In the genomic region with DNA sequence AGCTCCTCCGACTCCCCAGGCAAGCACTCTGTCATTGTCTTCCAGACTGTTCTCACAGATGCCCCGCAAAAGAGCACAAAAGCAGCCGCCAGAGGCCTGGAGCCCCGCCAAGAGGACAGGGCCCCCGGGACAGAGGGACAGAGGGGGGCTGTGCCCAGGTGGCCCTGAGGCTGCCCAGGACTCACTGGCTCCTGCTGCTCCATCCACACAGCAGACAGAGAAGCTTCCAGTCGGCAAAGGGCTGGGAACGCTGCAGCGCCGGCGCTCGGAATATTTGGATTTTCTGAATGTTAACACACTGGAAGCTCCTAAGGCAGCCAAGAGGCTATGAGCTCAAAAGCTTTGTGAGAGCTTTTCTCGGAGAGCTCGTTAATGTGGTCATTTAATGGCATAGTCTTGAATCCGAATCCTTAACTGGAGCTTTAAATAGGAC, we compare ENCODE assay signal across 19 cellular contexts.
DNase-seq lines count a peak whose midpoint lies in the region; ATAC-seq and TF ChIP-seq lines count a peak whose summit lies in the region.
"Had no signal": no experiment of that assay in that cellular context is flagged by ENCODE, and none has a peak within 500 bp of the region (broad histone marks: within the 10 kb centered on the region; RNA-seq: fewer than 3 reads in every experiment).

No MANE protein-coding gene starts in this region.

- H3K36me3 Mint-ChIP-seq in effector memory CD8-positive, alpha-beta T cell (ENCODE audit: insufficient read depth), result no peaks in the 10 kb centered on the region
- H3K36me3 Mint-ChIP-seq: naive thymus-derived CD4-positive, alpha-beta T cell; stimulated activated effector memory CD8-positive, alpha-beta T cell treated with anti-CD3 and anti-CD28 coated beads, Interleukin-12 subunit alpha, Interleukin-12 subunit beta, amount 100 ng/mL, for 72 hours had no signal

- no peak for TF ChIP-seq CTCF in BE2C (IDR thresholded peaks at IDR 0.05; ENCODE audit: low read depth, low read length)
- no peak for TF ChIP-seq CTCF in ascending aorta (IDR thresholded peaks at IDR 0.05)
- no peak for TF ChIP-seq CTCF in left ventricle myocardium inferior (IDR thresholded peaks at IDR 0.05; ENCODE audit: borderline replicate concordance)
- no peak for TF ChIP-seq CTCF in psoas muscle (IDR thresholded peaks at IDR 0.05)

- no peak overlapping the region for H3K4me3 Mint-ChIP-seq in effector memory CD8-positive, alpha-beta T cell
- H3K4me3 Mint-ChIP-seq: activated CD8-positive, alpha-beta T cell treated with anti-CD3 and anti-CD28 coated beads for 36 hours; dendritic cell treated with granulocyte-macrophage colony-stimulating factor and Interleukin-4, amounts not matched to agents 40 ng/mL and 50 ng/mL, for 4 days; naive thymus-derived CD4-positive, alpha-beta T cell; stimulated activated effector memory CD8-positive, alpha-beta T cell treated with anti-CD3 and anti-CD28 coated beads, Interleukin-12 subunit alpha, Interleukin-12 subunit beta, amount 100 ng/mL, for 72 hours had no signal

- H3K27ac ChIP-seq in ascending aorta (peak overlapping the region; percentile 31 to 49), left ventricle myocardium inferior (replicated peaks) (peak overlapping the region; percentile 64), psoas muscle (peak overlapping the region; percentile 83)
- H3K27ac ChIP-seq: GM23248, VCaP had no signal

- H3K9me3 Mint-ChIP-seq in effector memory CD8-positive, alpha-beta T cell, result no peaks in the 10 kb centered on the region
- H3K9me3 Mint-ChIP-seq: activated CD8-positive, alpha-beta T cell treated with anti-CD3 and anti-CD28 coated beads for 36 hours; activated T-helper 2 cell treated with anti-CD3 and anti-CD28 coated beads, Interferon-gamma antibody, Interleukin-2, Interleukin-4, amounts not matched to agents 10 μg/mL and 5 μg/mL and 100 μg/mL, durations not matched to agents 14 hours and 24 hours and 36 hours; dendritic cell treated with granulocyte-macrophage colony-stimulating factor and Interleukin-4, amounts not matched to agents 40 ng/mL and 50 ng/mL, for 4 days; naive thymus-derived CD4-positive, alpha-beta T cell; stimulated activated effector memory CD8-positive, alpha-beta T cell treated with anti-CD3 and anti-CD28 coated beads, Interleukin-12 subunit alpha, Interleukin-12 subunit beta, amount 100 ng/mL, for 72 hours had no signal

- intact Hi-C loops in ascending aorta (cut with DNase I), result no loop called here
- intact Hi-C loops in left ventricle myocardium inferior (cut with micrococcal nuclease), result loop anchor here (10.0 kb wide), 1 partner anchor 58 kb away; no protein-coding TSS in a partner anchor
- intact Hi-C loops in psoas muscle (cut with DNase I), result no loop called here

- no peaks in the 10 kb centered on the region for H3K4me1 Mint-ChIP-seq in effector memory CD8-positive, alpha-beta T cell (ENCODE audit: low read depth in 2 of 2)
- H3K4me1 Mint-ChIP-seq: stimulated activated effector memory CD8-positive, alpha-beta T cell treated with anti-CD3 and anti-CD28 coated beads, Interleukin-12 subunit alpha, Interleukin-12 subunit beta, amount 100 ng/mL, for 72 hours had no signal

- H3K9me3 ChIP-seq in BE2C (no peaks in the 10 kb centered on the region), ascending aorta (no peaks in the 10 kb centered on the region), left ventricle myocardium inferior (replicated peaks) (no peaks in the 10 kb centered on the region), psoas muscle (no peaks in the 10 kb centered on the region)
- H3K9me3 ChIP-seq: esophagus squamous epithelium had no signal

- H3K27me3 ChIP-seq in BE2C, result no peaks in the 10 kb centered on the region
- no peaks in the 10 kb centered on the region for H3K27me3 ChIP-seq in ascending aorta
- no peaks in the 10 kb centered on the region for H3K27me3 ChIP-seq in left ventricle myocardium inferior (ENCODE audit: low read depth)
- H3K27me3 ChIP-seq in psoas muscle (ENCODE audit: insufficient read depth in 3 of 3, low read length in 2 of 3), result no peaks in the 10 kb centered on the region
- H3K27me3 ChIP-seq: esophagus squamous epithelium had no signal

- 17 to 35% (median 17%) methylated on average over 14 of the region's 14 CpGs for WGBS in psoas muscle, 3 donors

- H3K27ac Mint-ChIP-seq in effector memory CD8-positive, alpha-beta T cell, result no peak overlapping the region
- H3K27ac Mint-ChIP-seq: activated CD8-positive, alpha-beta T cell treated with anti-CD3 and anti-CD28 coated beads for 36 hours; activated T-helper 2 cell treated with anti-CD3 and anti-CD28 coated beads, Interferon-gamma antibody, Interleukin-2, Interleukin-4, amounts not matched to agents 10 μg/mL and 5 μg/mL and 100 μg/mL, durations not matched to agents 14 hours and 24 hours and 36 hours; dendritic cell treated with granulocyte-macrophage colony-stimulating factor and Interleukin-4, amounts not matched to agents 40 ng/mL and 50 ng/mL, for 4 days; naive thymus-derived CD4-positive, alpha-beta T cell; stimulated activated effector memory CD8-positive, alpha-beta T cell treated with anti-CD3 and anti-CD28 coated beads, Interleukin-12 subunit alpha, Interleukin-12 subunit beta, amount 100 ng/mL, for 72 hours had no signal

- H3K36me3 ChIP-seq in BE2C (no peaks in the 10 kb centered on the region), ascending aorta (no peaks in the 10 kb centered on the region), left ventricle myocardium inferior (no peaks in the 10 kb centered on the region), psoas muscle (ENCODE audit: insufficient read depth in 1 of 2, low read depth in 1 of 2) (no peaks in the 10 kb centered on the region)
- H3K36me3 ChIP-seq: esophagus squamous epithelium had no signal

- peak; percentile 47 to 57 (median 51) for ATAC-seq in psoas muscle
- no peak for ATAC-seq in GM18867 (IDR thresholded peaks at IDR 0.05; ENCODE audit: unreplicated experiment)
- no peak for ATAC-seq in effector memory CD8-positive, alpha-beta T cell (replicated peaks)
- ATAC-seq: activated CD8-positive, alpha-beta T cell treated with anti-CD3 and anti-CD28 coated beads for 36 hours; naive thymus-derived CD4-positive, alpha-beta T cell; stimulated activated effector memory CD8-positive, alpha-beta T cell treated with anti-CD3 and anti-CD28 coated beads, Interleukin-12 subunit alpha, Interleukin-12 subunit beta, amount 100 ng/mL, for 72 hours had no signal

- no peak overlapping the region for H3K4me3 ChIP-seq in BE2C (ENCODE audit: low read depth, low read length)
- H3K4me3 ChIP-seq in ascending aorta, result peak overlapping the region in 1 of 2 donors; percentile 57
- H3K4me3 ChIP-seq in left ventricle myocardium inferior, result peak overlapping the region; percentile 20
- H3K4me3 ChIP-seq in psoas muscle, result peak overlapping the region; percentile 63
- H3K4me3 ChIP-seq: GM23248 had no signal

- peaks cover 0 to 11% of the 10 kb centered on the region in 2 donors for H3K27me3 Mint-ChIP-seq in effector memory CD8-positive, alpha-beta T cell
- H3K27me3 Mint-ChIP-seq: activated CD8-positive, alpha-beta T cell treated with anti-CD3 and anti-CD28 coated beads for 36 hours; dendritic cell treated with granulocyte-macrophage colony-stimulating factor and Interleukin-4, amounts not matched to agents 40 ng/mL and 50 ng/mL, for 4 days; naive thymus-derived CD4-positive, alpha-beta T cell had no signal

- peaks cover 2% of the 10 kb centered on the region; the same call in 1 of the 2 replicates for H3K4me1 ChIP-seq in BE2C
- peaks cover 3 to 4% of the 10 kb centered on the region in 2 donors for H3K4me1 ChIP-seq in ascending aorta
- peaks cover 40% of the 10 kb centered on the region for H3K4me1 ChIP-seq in left ventricle myocardium inferior
- H3K4me1 ChIP-seq in psoas muscle, result peaks cover 27% of the 10 kb centered on the region

- DNase-seq in BE2C (peak; percentile 46), ascending aorta (ENCODE audit: low spot score in 2 of 2) (no peak), left ventricle myocardium inferior (no peak), psoas muscle (no peak), NCI-H526 (lab: John Stamatoyannopoulos, UW) (no peak)
- DNase-seq in activated T-cell treated with anti-CD3 and anti-CD28 coated beads, Interleukin-2, amount 50 U/mL, for 1 hour, result no peak
- DNase-seq in effector memory CD8-positive, alpha-beta T cell, result no peak
- DNase-seq: activated CD8-positive, alpha-beta T cell treated with anti-CD3 and anti-CD28 coated beads for 36 hours; esophagus squamous epithelium; naive thymus-derived CD4-positive, alpha-beta T cell; NCI-H1436 treated with DMSO at 0.1 percent for 48 hours; OCI-M1; small intestine had no signal

Comparison
In these comparisons a context has a peak if more than half of its experiments do, and no peak if none do; other contexts are left out.
1. ATAC-seq: peak in psoas muscle (4 of 4); none in GM18867 (single experiment) and effector memory CD8-positive, alpha-beta T cell (single experiment).
2. Peak in every context shown above with its lines, with median percentiles within 50 percentile points of each other: H3K27ac ChIP-seq.